ENCODE assay signal across 8 cellular contexts in the genomic region with DNA sequence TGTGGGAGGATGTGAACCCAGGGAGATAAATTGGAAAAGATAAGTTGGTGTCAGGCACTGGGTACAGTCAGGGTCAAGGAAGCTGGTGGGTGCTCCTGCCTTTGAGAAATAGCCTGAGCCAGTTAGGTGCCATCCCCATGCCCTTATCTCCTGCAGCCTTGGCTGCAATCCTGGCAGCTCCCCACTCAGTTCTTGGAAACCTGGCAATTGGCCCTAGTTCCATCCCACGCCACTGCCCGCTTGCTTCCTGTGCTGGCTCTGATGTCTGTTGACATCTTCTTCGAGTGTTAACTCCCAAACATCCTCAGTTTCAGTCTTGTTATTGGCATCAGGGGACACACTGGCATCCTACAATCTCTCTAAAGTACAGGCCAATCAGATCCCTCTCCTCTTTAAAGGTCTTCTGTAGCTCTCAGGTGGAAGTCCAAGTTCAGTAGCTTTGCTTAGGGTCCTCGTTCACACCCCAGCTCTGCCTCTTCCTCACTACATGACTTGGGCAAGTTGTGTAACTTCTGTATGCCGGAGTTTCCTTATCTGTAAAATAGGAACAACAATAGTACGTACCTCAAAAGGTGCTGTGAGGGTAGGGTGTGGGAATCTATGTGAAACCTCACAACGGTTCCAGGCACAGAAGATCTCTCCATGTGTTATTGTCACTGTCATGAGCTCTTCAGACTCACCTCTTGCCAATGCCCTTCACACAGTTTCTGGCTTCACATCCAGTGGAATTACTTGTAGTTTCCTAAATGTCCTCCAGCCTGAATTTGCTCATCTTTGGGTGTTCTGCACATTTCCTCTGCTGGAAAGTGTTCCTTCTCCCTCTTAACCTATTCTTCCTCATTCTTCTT. TPM values are rescaled to one million over a fixed set of nuclear protein-coding genes. Genes with fewer than 3 reads are reported as not detected.
DNase-seq lines count a peak whose midpoint lies in the region; ATAC-seq and TF ChIP-seq lines count a peak whose summit lies in the region.

No MANE protein-coding gene starts in this region.

- ATAC-seq in activated CD8-positive, alpha-beta memory T cell treated with anti-CD3 and anti-CD28 coated beads, Interleukin-2, amount 10 ng/mL, durations not matched to agents 7 days and 5 days: peak; percentile 34
- peak; percentile 15 for ATAC-seq in HG03442 (IDR thresholded peaks at IDR 0.05; ENCODE audit: unreplicated experiment)
- ATAC-seq in central memory CD8-positive, alpha-beta T cell (replicated peaks; ENCODE audit: extremely low read depth, poor library complexity, severe bottlenecking): no peak
- no peak for ATAC-seq in GM18519 (IDR thresholded peaks at IDR 0.05; ENCODE audit: low FRiP score, unreplicated experiment)

- peak overlapping the region; percentile 91 for H3K27ac Mint-ChIP-seq in activated CD8-positive, alpha-beta memory T cell treated with anti-CD3 and anti-CD28 coated beads, Interleukin-2, amount 10 ng/mL, durations not matched to agents 7 days and 5 days
- H3K27ac Mint-ChIP-seq in central memory CD8-positive, alpha-beta T cell (ENCODE audit: low read depth): peak overlapping the region; percentile 33

- H3K36me3 ChIP-seq in suprapubic skin: no peaks in the 10 kb centered on the region

- CTCF ChIA-PET in activated CD8-positive, alpha-beta memory T cell treated with anti-CD3 and anti-CD28 coated beads, Interleukin-2, amount 10 ng/mL, durations not matched to agents 7 days and 5 days (lab: Charles Lee): interaction anchor here (1.1 to 4.5 kb wide), 4 partner anchors 10 to 14 kb away, joined by 3 to 27 read pairs (median 12); partner anchors contain the start of gene PRKAR1A

- H3K4me1 ChIP-seq in suprapubic skin: peaks cover 18% of the 10 kb centered on the region

- H3K9me3 ChIP-seq in suprapubic skin: no peaks in the 10 kb centered on the region

- H3K4me1 Mint-ChIP-seq in activated CD8-positive, alpha-beta memory T cell treated with anti-CD3 and anti-CD28 coated beads, Interleukin-2, amount 10 ng/mL, durations not matched to agents 7 days and 5 days: peaks cover 39% of the 10 kb centered on the region
- H3K4me1 Mint-ChIP-seq in central memory CD8-positive, alpha-beta T cell: peaks cover 23% of the 10 kb centered on the region

- peaks cover 6% of the 10 kb centered on the region for H3K36me3 Mint-ChIP-seq in activated CD8-positive, alpha-beta memory T cell treated with anti-CD3 and anti-CD28 coated beads, Interleukin-2, amount 10 ng/mL, durations not matched to agents 7 days and 5 days
- H3K36me3 Mint-ChIP-seq in central memory CD8-positive, alpha-beta T cell (ENCODE audit: insufficient read depth): no peaks in the 10 kb centered on the region

- H3K27ac ChIP-seq in suprapubic skin: peak overlapping the region; percentile 10

- H3K27me3 ChIP-seq in suprapubic skin: no peaks in the 10 kb centered on the region

- WGBS in suprapubic skin: 64% methylated on average over 7 of the region's 7 CpGs

- no peak overlapping the region for H3K4me3 ChIP-seq in suprapubic skin

- no peak for TF ChIP-seq POLR2A in suprapubic skin (IDR thresholded peaks at IDR 0.05)

- H3K9me3 Mint-ChIP-seq in activated CD8-positive, alpha-beta memory T cell treated with anti-CD3 and anti-CD28 coated beads, Interleukin-2, amount 10 ng/mL, durations not matched to agents 7 days and 5 days (ENCODE audit: low read depth): no peaks in the 10 kb centered on the region
- no peaks in the 10 kb centered on the region for H3K9me3 Mint-ChIP-seq in central memory CD8-positive, alpha-beta T cell

- no peak for TF ChIP-seq EP300 in suprapubic skin (IDR thresholded peaks at IDR 0.05)

- DNase-seq in activated CD8-positive, alpha-beta memory T cell treated with anti-CD3 and anti-CD28 coated beads, Interleukin-2, amount 10 ng/mL, durations not matched to agents 7 days and 5 days: no peak
- no peak for DNase-seq in activated CD8-positive, alpha-beta memory T cell treated with anti-CD3 and anti-CD28 coated beads for 24 hours
- no peak for DNase-seq in central memory CD8-positive, alpha-beta T cell (ENCODE audit: low spot score in 2 of 2)
- no peak for DNase-seq in suprapubic skin (ENCODE audit: low spot score in 2 of 2)
- no peak for DNase-seq in NCI-H526 treated with DMSO at 0.1 percent for 48 hours (lab: John Stamatoyannopoulos, UW)
- DNase-seq in NCI-H1694 (lab: John Stamatoyannopoulos, UW): no peak

- peaks cover 3% of the 10 kb centered on the region for H3K27me3 Mint-ChIP-seq in activated CD8-positive, alpha-beta memory T cell treated with anti-CD3 and anti-CD28 coated beads, Interleukin-2, amount 10 ng/mL, durations not matched to agents 7 days and 5 days
- H3K27me3 Mint-ChIP-seq in central memory CD8-positive, alpha-beta T cell: peaks cover 17% of the 10 kb centered on the region

- no peak overlapping the region for H3K4me3 Mint-ChIP-seq in activated CD8-positive, alpha-beta memory T cell treated with anti-CD3 and anti-CD28 coated beads, Interleukin-2, amount 10 ng/mL, durations not matched to agents 7 days and 5 days
- no peak overlapping the region for H3K4me3 Mint-ChIP-seq in central memory CD8-positive, alpha-beta T cell

- no peak for TF ChIP-seq CTCF in suprapubic skin (IDR thresholded peaks at IDR 0.05)

RNA-seq across cellular contexts. Expression of gene PRKAR1A, which starts 13.5 kb away (rescaled TPM):
- total RNA-seq in activated CD8-positive, alpha-beta memory T cell treated with anti-CD3 and anti-CD28 coated beads, Interleukin-2, amount 10 ng/mL, durations not matched to agents 7 days and 5 days: 100 to 1,000 TPM; 215 to 293 TPM
- 100 to 1,000 TPM; 245 to 286 (median 264) TPM for total RNA-seq in suprapubic skin

RNA-seq across cellular contexts. Expression of gene WIPI1, which starts 41.4 kb away (rescaled TPM):
- 10 to 100 TPM; 45.5 to 47.7 TPM for total RNA-seq in activated CD8-positive, alpha-beta memory T cell treated with anti-CD3 and anti-CD28 coated beads, Interleukin-2, amount 10 ng/mL, durations not matched to agents 7 days and 5 days
- 10 to 100 TPM; 19.3 to 35.1 (median 27.8) TPM for total RNA-seq in suprapubic skin

Comparison
In these comparisons a context has a peak if more than half of its experiments do, and no peak if none do; other contexts are left out.
1. ATAC-seq: peak in activated CD8-positive, alpha-beta memory T cell treated with anti-CD3 and anti-CD28 coated beads, Interleukin-2, amount 10 ng/mL, durations not matched to agents 7 days and 5 days (single experiment) and HG03442 (single experiment); none in central memory CD8-positive, alpha-beta T cell (single experiment) and GM18519 (single experiment).